Comparison of ENCODE assay signal across 38 cellular contexts in the genomic region with DNA sequence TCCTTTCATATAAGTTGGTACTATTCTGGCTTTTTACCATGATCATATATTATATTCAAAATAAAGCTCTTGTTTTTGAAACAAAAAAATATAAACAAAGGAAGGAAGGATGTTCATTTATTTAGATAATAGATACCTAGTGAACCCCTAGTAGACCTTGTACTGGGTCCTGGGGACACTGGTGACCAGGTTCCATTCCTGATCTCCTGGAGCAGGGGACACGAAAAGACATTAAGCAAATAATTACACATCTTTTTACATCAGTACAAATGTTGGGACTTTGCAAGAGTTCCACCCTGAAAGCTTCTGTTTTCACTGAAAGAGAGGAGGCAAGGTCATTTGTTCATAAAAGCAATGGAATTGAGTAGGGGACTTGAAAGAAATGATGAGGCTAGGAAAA. TPM values are rescaled to one million over a fixed set of nuclear protein-coding genes. Genes with fewer than 3 reads are reported as not detected.
"Had no signal": no experiment of that assay in that cellular context is flagged by ENCODE, and none has a peak within 500 bp of the region (broad histone marks: within the 10 kb centered on the region; RNA-seq: fewer than 3 reads in every experiment).

No MANE protein-coding gene starts in this region.

- H3K4me3 Mint-ChIP-seq: activated B cell treated with CpG ODN at 0.5 μM for 24 hours; activated CD4-positive, alpha-beta memory T cell treated with anti-CD3 and anti-CD28 coated beads for 36 hours; activated CD4-positive, alpha-beta T cell treated with anti-CD3 and anti-CD28 coated beads, Interleukin-2, amount 10 ng/mL, durations not matched to agents 24 days and 14 days; activated CD8-positive, alpha-beta T cell treated with anti-CD3 and anti-CD28 coated beads for 36 hours; activated naive CD4-positive, alpha-beta T cell treated with anti-CD3 and anti-CD28 coated beads, Interleukin-2, amount 10 ng/mL, durations not matched to agents 7 days and 5 days; activated naive CD4-positive, alpha-beta T cell treated with anti-CD3 and anti-CD28 coated beads, Interleukin-2, amount 50 U/mL, for 24 hours; activated naive CD8-positive, alpha-beta T cell; activated naive CD8-positive, alpha-beta T cell treated with anti-CD3 and anti-CD28 coated beads, Interleukin-2, amount 10 ng/mL, durations not matched to agents 7 days and 5 days; activated naive CD8-positive, alpha-beta T cell treated with anti-CD3 and anti-CD28 coated beads, Interleukin-2, amount 50 U/mL, for 24 hours; activated T-cell treated with anti-CD3 and anti-CD28 coated beads, Interleukin-2, amount 50 U/mL, for 4 hours; activated T-cell treated with anti-CD3 and anti-CD28 coated beads, Interleukin-2, amount 50 U/mL, for 72 hours; activated T-helper 1 cell treated with anti-CD3 and anti-CD28 coated beads, Interleukin-12 subunit alpha, Interleukin-12 subunit beta, Interleukin-2, Interleukin-4 antibody, amounts not matched to agents 30 ng/mL and 10 ng/mL and 1 ng/mL, durations not matched to agents 14 hours and 24 hours and 36 hours; activated T-helper 17 cell treated with anti-CD3 and anti-CD28 coated beads, Interleukin-2, amount 50 U/mL, for 72 hours; brain; central memory CD8-positive, alpha-beta T cell; T-helper 1 cell treated with Interleukin-12 subunit alpha and Interleukin-12 subunit beta and Interleukin-4 antibody, amounts not matched to agents 30 μg/mL and 1 μg/mL, for 36 hours; T-helper 2 cell treated with Interferon-gamma antibody and Interleukin-4, amounts not matched to agents 5 μg/mL and 100 μg/mL, for 36 hours had no signal

- H3K4me3 ChIP-seq: ascending aorta, cardiac muscle cell had no signal

- H3K27ac Mint-ChIP-seq: activated B cell treated with CpG ODN at 0.5 μM for 24 hours; activated CD4-positive, alpha-beta memory T cell treated with anti-CD3 and anti-CD28 coated beads for 36 hours; activated CD4-positive, alpha-beta T cell treated with anti-CD3 and anti-CD28 coated beads, Interleukin-2, amount 10 ng/mL, durations not matched to agents 24 days and 14 days; activated CD8-positive, alpha-beta T cell treated with anti-CD3 and anti-CD28 coated beads for 36 hours; activated naive CD4-positive, alpha-beta T cell treated with anti-CD3 and anti-CD28 coated beads, Interleukin-2, amount 10 ng/mL, durations not matched to agents 7 days and 5 days; activated naive CD4-positive, alpha-beta T cell treated with anti-CD3 and anti-CD28 coated beads, Interleukin-2, amount 50 U/mL, for 24 hours; activated naive CD8-positive, alpha-beta T cell; activated naive CD8-positive, alpha-beta T cell treated with anti-CD3 and anti-CD28 coated beads, Interleukin-2, amount 10 ng/mL, durations not matched to agents 7 days and 5 days; activated naive CD8-positive, alpha-beta T cell treated with anti-CD3 and anti-CD28 coated beads, Interleukin-2, amount 50 U/mL, for 24 hours; activated T-cell treated with anti-CD3 and anti-CD28 coated beads, Interleukin-2, amount 50 U/mL, for 72 hours; activated T-helper 1 cell treated with anti-CD3 and anti-CD28 coated beads, Interleukin-12 subunit alpha, Interleukin-12 subunit beta, Interleukin-2, Interleukin-4 antibody, amounts not matched to agents 30 ng/mL and 10 ng/mL and 1 ng/mL, durations not matched to agents 14 hours and 24 hours and 36 hours; activated T-helper 17 cell treated with anti-CD3 and anti-CD28 coated beads, Interleukin-2, amount 50 U/mL, for 72 hours; brain; T-helper 1 cell treated with Interleukin-12 subunit alpha and Interleukin-12 subunit beta and Interleukin-4 antibody, amounts not matched to agents 30 μg/mL and 1 μg/mL, for 36 hours; T-helper 2 cell treated with Interferon-gamma antibody and Interleukin-4, amounts not matched to agents 5 μg/mL and 100 μg/mL, for 36 hours had no signal

- FAIRE-seq: TTC549 had no signal

- H3K36me3 ChIP-seq: ascending aorta, cardiac muscle cell had no signal

- H3K4me1 Mint-ChIP-seq: activated B cell treated with CpG ODN at 0.5 μM for 24 hours; activated CD4-positive, alpha-beta T cell treated with anti-CD3 and anti-CD28 coated beads, Interleukin-2, amount 10 ng/mL, durations not matched to agents 24 days and 14 days; activated naive CD4-positive, alpha-beta T cell treated with anti-CD3 and anti-CD28 coated beads, Interleukin-2, amount 10 ng/mL, durations not matched to agents 7 days and 5 days; activated naive CD4-positive, alpha-beta T cell treated with anti-CD3 and anti-CD28 coated beads, Interleukin-2, amount 50 U/mL, for 24 hours; activated naive CD8-positive, alpha-beta T cell treated with anti-CD3 and anti-CD28 coated beads, Interleukin-2, amount 10 ng/mL, durations not matched to agents 7 days and 5 days; activated naive CD8-positive, alpha-beta T cell treated with anti-CD3 and anti-CD28 coated beads, Interleukin-2, amount 50 U/mL, for 24 hours; activated T-helper 17 cell treated with anti-CD3 and anti-CD28 coated beads, Interleukin-2, amount 50 U/mL, for 72 hours; brain; central memory CD8-positive, alpha-beta T cell had no signal

- H3K4me1 ChIP-seq: ascending aorta had no signal

- H3K9me3 ChIP-seq: ascending aorta had no signal

- H3K9me3 Mint-ChIP-seq: activated T-helper 17 cell treated with anti-CD3 and anti-CD28 coated beads, Interleukin-2, amount 50 U/mL, for 72 hours; T-helper 1 cell treated with Interleukin-12 subunit alpha and Interleukin-12 subunit beta and Interleukin-4 antibody, amounts not matched to agents 30 μg/mL and 1 μg/mL, for 36 hours had no signal

- H3K27ac ChIP-seq: ascending aorta, cardiac muscle cell, VCaP had no signal

- DNase-seq: activated B cell treated with CpG ODN at 0.5 μM for 24 hours; activated CD4-positive, alpha-beta memory T cell treated with anti-CD3 and anti-CD28 coated beads for 36 hours; activated CD4-positive, alpha-beta T cell treated with anti-CD3 and anti-CD28 coated beads for 4 hours; activated CD4-positive, alpha-beta T cell treated with anti-CD3 and anti-CD28 coated beads, Interleukin-2, amount 10 ng/mL, durations not matched to agents 24 days and 14 days; activated CD4-positive, alpha-beta T cell treated with anti-CD3 and anti-CD28 coated beads, Interleukin-2, amount 50 U/mL, for 1 hour; activated CD4-positive, alpha-beta T cell treated with anti-CD3 and anti-CD28 coated beads, Interleukin-2, amount 50 U/mL, for 4 hours; activated CD4-positive, CD25-positive, alpha-beta regulatory T cell treated with anti-CD3 and anti-CD28 coated beads, Interleukin-2, amount 50 U/mL, for 72 hours; activated CD8-positive, alpha-beta memory T cell treated with anti-CD3 and anti-CD28 coated beads, Interleukin-2, amount 50 U/mL, for 4 hours; activated CD8-positive, alpha-beta T cell treated with anti-CD3 and anti-CD28 coated beads for 36 hours; activated effector memory CD4-positive, alpha-beta T cell treated with anti-CD3 and anti-CD28 coated beads, Interleukin-2, amount 50 U/mL, for 16 hours; activated gamma-delta T cell treated with Interleukin-2 at 50 U/mL for 16 hours; activated naive CD4-positive, alpha-beta T cell; activated naive CD4-positive, alpha-beta T cell treated with anti-CD3 and anti-CD28 coated beads, Interleukin-2, amount 10 ng/mL, durations not matched to agents 7 days and 5 days; activated naive CD8-positive, alpha-beta T cell treated with anti-CD3 and anti-CD28 coated beads, Interleukin-2, amount 10 ng/mL, durations not matched to agents 7 days and 5 days; activated naive CD8-positive, alpha-beta T cell treated with anti-CD3 and anti-CD28 coated beads, Interleukin-2, amount 50 U/mL, for 24 hours; activated T-cell treated with anti-CD3 and anti-CD28 coated beads for 4 hours; activated T-cell treated with anti-CD3 and anti-CD28 coated beads, Interleukin-2, amount 50 U/mL, for 1 hour; activated T-cell treated with anti-CD3 and anti-CD28 coated beads, Interleukin-2, amount 50 U/mL, for 4 hours; activated T-cell treated with anti-CD3 and anti-CD28 coated beads, Interleukin-2, amount 50 U/mL, for 72 hours; amygdala; anterior cingulate cortex; cerebellar nuclear complex; T-helper 1 cell; T-helper 2 cell; T-helper 9 cell had no signal

- H3K27me3 ChIP-seq: ascending aorta, cardiac muscle cell had no signal

- ATAC-seq: activated CD8-positive, alpha-beta T cell treated with anti-CD3 and anti-CD28 coated beads for 36 hours; activated naive CD8-positive, alpha-beta T cell treated with anti-CD3 and anti-CD28 coated beads, Interleukin-2, amount 50 U/mL, for 24 hours; activated T-cell treated with anti-CD3 and anti-CD28 coated beads, Interleukin-2, amount 50 U/mL, for 4 hours; activated T-cell treated with anti-CD3 and anti-CD28 coated beads, Interleukin-2, amount 50 U/mL, for 72 hours; activated T-helper 17 cell treated with anti-CD3 and anti-CD28 coated beads, Interleukin-2, amount 50 U/mL, for 72 hours had no signal

- H3K36me3 Mint-ChIP-seq: activated CD4-positive, alpha-beta memory T cell treated with anti-CD3 and anti-CD28 coated beads for 36 hours; activated naive CD4-positive, alpha-beta T cell treated with anti-CD3 and anti-CD28 coated beads, Interleukin-2, amount 10 ng/mL, durations not matched to agents 7 days and 5 days; activated naive CD8-positive, alpha-beta T cell treated with anti-CD3 and anti-CD28 coated beads, Interleukin-2, amount 10 ng/mL, durations not matched to agents 7 days and 5 days; brain had no signal

RNA-seq across cellular contexts. Expression of gene SLC38A4, which starts 49.3 kb away (rescaled TPM):
- total RNA-seq: activated B cell treated with CpG ODN at 0.5 μM for 24 hours; activated CD4-positive, alpha-beta memory T cell treated with anti-CD3 and anti-CD28 coated beads for 36 hours; activated CD4-positive, alpha-beta T cell treated with anti-CD3 and anti-CD28 coated beads, Interleukin-2, amount 10 ng/mL, durations not matched to agents 24 days and 14 days; activated CD8-positive, alpha-beta memory T cell treated with anti-CD3 and anti-CD28 coated beads for 36 hours; activated CD8-positive, alpha-beta T cell treated with anti-CD3 and anti-CD28 coated beads for 36 hours; activated naive CD8-positive, alpha-beta T cell treated with anti-CD3 and anti-CD28 coated beads, Interleukin-2, amount 10 ng/mL, durations not matched to agents 7 days and 5 days; activated T-helper 1 cell treated with anti-CD3 and anti-CD28 coated beads, Interleukin-12 subunit alpha, Interleukin-12 subunit beta, Interleukin-2, Interleukin-4 antibody, amounts not matched to agents 30 ng/mL and 10 ng/mL and 1 ng/mL, durations not matched to agents 14 hours and 24 hours and 36 hours; ascending aorta had no signal
